In the genomic region with DNA sequence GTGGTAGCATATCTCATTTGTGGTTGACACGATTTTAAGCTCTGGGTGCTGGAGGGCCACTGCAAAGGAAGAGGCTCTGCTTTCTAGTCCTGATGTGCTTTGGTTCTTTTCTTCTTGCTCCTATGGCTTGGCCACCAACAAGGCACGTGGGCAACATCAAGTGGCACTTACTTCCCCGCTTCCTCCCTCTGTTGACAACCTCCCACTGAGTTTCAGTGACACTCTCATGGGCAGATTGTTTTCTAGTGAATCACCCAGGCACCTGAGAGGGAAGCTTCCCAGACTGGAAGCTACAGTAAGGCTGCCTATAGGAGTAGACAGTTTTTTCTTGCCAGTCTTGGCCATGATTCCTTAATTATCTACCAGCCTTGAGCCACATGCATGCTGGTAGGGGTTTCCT, we compare ENCODE assay signal across 22 cellular contexts.
DNase-seq lines count a peak whose midpoint lies in the region; FAIRE-seq and TF ChIP-seq lines count a peak whose summit lies in the region.
"Had no signal": no experiment of that assay in that cellular context is flagged by ENCODE, and none has a peak within 500 bp of the region (broad histone marks: within the 10 kb centered on the region; RNA-seq: fewer than 3 reads in every experiment).

No MANE protein-coding gene starts in this region.

- POLR2A ChIA-PET in HEK293 (lab: Yijun Ruan, JAX), result no interaction called here

- H3K79me2 ChIP-seq in astrocyte (ENCODE audit: insufficient read depth, low read length), result no peaks in the 10 kb centered on the region
- no peaks in the 10 kb centered on the region for H3K79me2 ChIP-seq in mesendoderm (ENCODE audit: control insufficient read depth, insufficient read depth, low read length)

- H2AFZ ChIP-seq in astrocyte (ENCODE audit: low read depth, low read length), result no peak overlapping the region

- H3K18ac ChIP-seq in mesendoderm (ENCODE audit: low read length), result no peak overlapping the region

- no peak overlapping the region for H2AK5ac ChIP-seq in mesendoderm (ENCODE audit: low read length)

- H3K36me3 ChIP-seq in HEK293 (ENCODE audit: control insufficient read depth in 2 of 2, insufficient read depth in 1 of 2, low read length in 2 of 2) (peaks cover 4 to 20% of the 10 kb centered on the region in 2 experiments), astrocyte (ENCODE audit: insufficient read depth, low read length) (peaks cover 26% of the 10 kb centered on the region), mesendoderm (ENCODE audit: control insufficient read depth, insufficient read depth, low read length) (no peaks in the 10 kb centered on the region), suprapubic skin (peaks cover 57% of the 10 kb centered on the region)

- no peak overlapping the region for H3K56ac ChIP-seq in mesendoderm (ENCODE audit: low read length)

- H3K4me1 ChIP-seq in HEK293 (ENCODE audit: control insufficient read depth, insufficient read depth, low read length) (no peaks in the 10 kb centered on the region), astrocyte (ENCODE audit: insufficient read depth, low read length) (no peaks in the 10 kb centered on the region), mesendoderm (ENCODE audit: control insufficient read depth, low read depth, low read length) (no peaks in the 10 kb centered on the region), suprapubic skin (no peaks in the 10 kb centered on the region)
- H3K4me1 ChIP-seq: BE2C, spleen, testis had no signal

- H3K27me3 ChIP-seq in astrocyte (ENCODE audit: insufficient read depth, low read length), result no peaks in the 10 kb centered on the region
- H3K27me3 ChIP-seq in mesendoderm (ENCODE audit: insufficient read depth, low read length, poor library complexity), result no peaks in the 10 kb centered on the region
- H3K27me3 ChIP-seq in suprapubic skin, result no peaks in the 10 kb centered on the region
- H3K27me3 ChIP-seq: BE2C, MG63, spleen, testis had no signal

- no peaks in the 10 kb centered on the region for H3K9me3 ChIP-seq in HEK293 (ENCODE audit: control insufficient read depth, insufficient read depth, low read depth, low read length)
- H3K9me3 ChIP-seq in astrocyte (ENCODE audit: insufficient read depth, low read depth, low read length), result no peaks in the 10 kb centered on the region
- H3K9me3 ChIP-seq in suprapubic skin, result no peaks in the 10 kb centered on the region
- H3K9me3 ChIP-seq: BE2C, MG63, spleen, testis had no signal

- WGBS in mesendoderm (ENCODE audit: extremely low coverage, insufficient coverage, low lambda C conversion rate), result no CpG with 5 or more reads among the region's 3 CpGs
- 86% methylated on average over 3 of the region's 3 CpGs for WGBS in suprapubic skin

- no peaks in the 10 kb centered on the region for H4K20me1 ChIP-seq in astrocyte (ENCODE audit: insufficient read depth, low read length)

- no peak for TF ChIP-seq POLR2A in suprapubic skin (IDR thresholded peaks at IDR 0.05)

- no peaks in the 10 kb centered on the region for H3K9me3 Mint-ChIP-seq in astrocyte (ENCODE audit: unreplicated experiment)
- H3K9me3 Mint-ChIP-seq: activated naive CD4-positive, alpha-beta T cell treated with anti-CD3 and anti-CD28 coated beads, Interleukin-2, amount 10 ng/mL, durations not matched to agents 7 days and 5 days had no signal

- H3K27ac Mint-ChIP-seq in astrocyte (ENCODE audit: unreplicated experiment), result peak overlapping the region; percentile 1
- H3K27ac Mint-ChIP-seq: activated naive CD4-positive, alpha-beta T cell treated with anti-CD3 and anti-CD28 coated beads, Interleukin-2, amount 10 ng/mL, durations not matched to agents 7 days and 5 days had no signal

- peaks cover 21% of the 10 kb centered on the region for H3K36me3 Mint-ChIP-seq in astrocyte (ENCODE audit: low read depth, unreplicated experiment)

- H2BK120ac ChIP-seq in mesendoderm (ENCODE audit: low read depth, low read length), result no peak overlapping the region

- no peaks in the 10 kb centered on the region for H3K79me1 ChIP-seq in mesendoderm (ENCODE audit: low read length)

- H3K4ac ChIP-seq in mesendoderm (ENCODE audit: low read depth, low read length), result no peak overlapping the region

- no peak for FAIRE-seq in astrocyte (lab: Jason Lieb, UNC)
- FAIRE-seq: endothelial cell of umbilical vein, frontal cortex, H1, HTR-8/SVneo, TTC549 had no signal

- H3K4me2 ChIP-seq in astrocyte (ENCODE audit: low read length) (no peak overlapping the region), mesendoderm (ENCODE audit: low read length) (no peak overlapping the region)

- no peak overlapping the region for H4K5ac ChIP-seq in mesendoderm (ENCODE audit: low read length)

- no peak overlapping the region for H3K4me3 Mint-ChIP-seq in astrocyte (ENCODE audit: unreplicated experiment)
- H3K4me3 Mint-ChIP-seq: activated naive CD4-positive, alpha-beta T cell treated with anti-CD3 and anti-CD28 coated beads, Interleukin-2, amount 10 ng/mL, durations not matched to agents 7 days and 5 days; naive thymus-derived CD8-positive, alpha-beta T cell had no signal

- peaks cover 7% of the 10 kb centered on the region for H3K4me1 Mint-ChIP-seq in astrocyte (ENCODE audit: low read depth, unreplicated experiment)
- H3K4me1 Mint-ChIP-seq: activated naive CD4-positive, alpha-beta T cell treated with anti-CD3 and anti-CD28 coated beads, Interleukin-2, amount 10 ng/mL, durations not matched to agents 7 days and 5 days had no signal

- CTCF ChIA-PET in HEK293 (lab: Yijun Ruan, JAX), result no interaction called here

- no peak overlapping the region for H2BK5ac ChIP-seq in mesendoderm (ENCODE audit: low read length)

- DNase-seq in DMS53 (lab: John Stamatoyannopoulos, UW) (peak; percentile 78), astrocyte (ENCODE audit: low read depth) (no peak), mesendoderm (peak; percentile 72), suprapubic skin (ENCODE audit: low spot score in 2 of 2) (no peak), amygdala (lab: John Stamatoyannopoulos, UW) (no peak), HuH-7 (ENCODE audit: low spot score) (no peak)
- DNase-seq: activated naive CD4-positive, alpha-beta T cell treated with anti-CD3 and anti-CD28 coated beads, Interleukin-2, amount 10 ng/mL, durations not matched to agents 7 days and 5 days; activated T-cell treated with anti-CD3 and anti-CD28 coated beads for 4 hours; BE2C; MG63; naive thymus-derived CD8-positive, alpha-beta T cell; NCI-H1930; spleen; testis had no signal

- no peak overlapping the region for H3K23ac ChIP-seq in mesendoderm (ENCODE audit: low read length)

- TF ChIP-seq EP300 in suprapubic skin (IDR thresholded peaks at IDR 0.05), result no peak

- H3K9ac ChIP-seq in astrocyte (ENCODE audit: low read length) (no peak overlapping the region), mesendoderm (ENCODE audit: low read length) (no peak overlapping the region)

- no peak overlapping the region for H2BK15ac ChIP-seq in mesendoderm (replicated peaks; ENCODE audit: low read depth)

- H3K27me3 Mint-ChIP-seq in astrocyte (ENCODE audit: low read depth, unreplicated experiment), result no peaks in the 10 kb centered on the region
- H3K27me3 Mint-ChIP-seq: activated naive CD4-positive, alpha-beta T cell treated with anti-CD3 and anti-CD28 coated beads, Interleukin-2, amount 10 ng/mL, durations not matched to agents 7 days and 5 days; naive thymus-derived CD8-positive, alpha-beta T cell had no signal

- H3K27ac ChIP-seq in HEK293 (ENCODE audit: extremely low read depth, low read depth, low read length), result no peak overlapping the region
- H3K27ac ChIP-seq in astrocyte (ENCODE audit: low read depth, low read length), result no peak overlapping the region
- H3K27ac ChIP-seq in mesendoderm (ENCODE audit: low read depth, low read length), result no peak overlapping the region
- no peak overlapping the region for H3K27ac ChIP-seq in suprapubic skin
- H3K27ac ChIP-seq: coronary artery, spleen, testis had no signal

- TF ChIP-seq CTCF in HEK293 (tag by site-specific recombination; IDR thresholded peaks at IDR 0.05) (no peak), astrocyte (IDR thresholded peaks at IDR 0.05; ENCODE audit: insufficient read depth, low read depth, low read length) (no peak), suprapubic skin (IDR thresholded peaks at IDR 0.05) (no peak)

- H3K4me3 ChIP-seq in HEK293 (ENCODE audit: low read depth, low read length) (no peak overlapping the region), astrocyte (ENCODE audit: insufficient read depth, low read depth, low read length) (no peak overlapping the region), mesendoderm (ENCODE audit: low read length) (no peak overlapping the region), suprapubic skin (no peak overlapping the region)
- H3K4me3 ChIP-seq: coronary artery, lung, MG63, spleen, testis had no signal

- H4K8ac ChIP-seq in mesendoderm (ENCODE audit: low read depth, low read length), result no peak overlapping the region

TF ChIP-seq in HEK293, 187 proteins besides CTCF, POLR2A, EP300 and RAD21:
- TF ChIP-seq ZNF747 (tag by site-specific recombination; IDR thresholded peaks at IDR 0.05) (no peak), ZXDB (tag by site-specific recombination; IDR thresholded peaks at IDR 0.05) (no peak), ZNF157 (tag by site-specific recombination; IDR thresholded peaks at IDR 0.05) (no peak), ZBTB17 (tag by site-specific recombination; IDR thresholded peaks at IDR 0.05) (no peak), ZNF37A (tag by site-specific recombination; IDR thresholded peaks at IDR 0.05) (no peak), ZNF184 (tag by site-specific recombination; IDR thresholded peaks at IDR 0.05) (no peak), GLIS1 (tag by site-specific recombination; IDR thresholded peaks at IDR 0.05) (peak; percentile 41)
- TF ChIP-seq, protein P1, sequence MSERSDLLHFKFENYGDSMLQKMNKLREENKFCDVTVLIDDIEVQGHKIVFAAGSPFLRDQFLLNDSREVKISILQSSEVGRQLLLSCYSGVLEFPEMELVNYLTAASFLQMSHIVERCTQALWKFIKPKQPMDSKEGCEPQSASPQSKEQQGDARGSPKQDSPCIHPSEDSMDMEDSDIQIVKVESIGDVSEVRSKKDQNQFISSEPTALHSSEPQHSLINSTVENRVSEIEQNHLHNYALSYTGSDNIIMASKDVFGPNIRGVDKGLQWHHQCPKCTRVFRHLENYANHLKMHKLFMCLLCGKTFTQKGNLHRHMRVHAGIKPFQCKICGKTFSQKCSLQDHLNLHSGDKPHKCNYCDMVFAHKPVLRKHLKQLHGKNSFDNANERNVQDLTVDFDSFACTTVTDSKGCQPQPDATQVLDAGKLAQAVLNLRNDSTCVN (tag by site-specific recombination; optimal IDR thresholded peaks at IDR 0.05), result no peak
- TF ChIP-seq, protein P2, sequence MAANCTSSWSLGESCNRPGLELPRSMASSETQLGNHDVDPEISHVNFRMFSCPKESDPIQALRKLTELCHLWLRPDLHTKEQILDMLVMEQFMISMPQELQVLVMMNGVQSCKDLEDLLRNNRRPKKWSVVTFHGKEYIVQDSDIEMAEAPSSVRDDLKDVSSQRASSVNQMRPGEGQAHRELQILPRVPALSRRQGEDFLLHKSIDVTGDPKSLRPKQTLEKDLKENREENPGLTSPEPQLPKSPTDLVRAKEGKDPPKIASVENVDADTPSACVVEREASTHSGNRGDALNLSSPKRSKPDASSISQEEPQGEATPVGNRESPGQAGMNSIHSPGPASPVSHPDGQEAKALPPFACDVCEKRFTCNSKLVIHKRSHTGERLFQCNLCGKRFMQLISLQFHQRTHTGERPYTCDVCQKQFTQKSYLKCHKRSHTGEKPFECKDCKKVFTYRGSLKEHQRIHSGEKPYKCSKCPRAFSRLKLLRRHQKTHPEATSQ (tag by site-specific recombination; IDR thresholded peaks at IDR 0.05), result no peak

Comparison
In these comparisons a context has a peak if more than half of its experiments do, and no peak if none do; other contexts are left out.
1. DNase-seq: peak in DMS53 (single experiment) and mesendoderm (single experiment); none in astrocyte (single experiment), suprapubic skin (0 of 2), amygdala (0 of 56) and HuH-7 (single experiment).